Comparison of ENCODE assay signal across 8 cellular contexts in genomic region chr3:61530355-61530754, GRCh38. TPM values are rescaled to one million over a fixed set of nuclear protein-coding genes. Genes with fewer than 3 reads are reported as not detected.
DNase-seq lines count a peak whose midpoint lies in the region; ATAC-seq lines count a peak whose summit lies in the region.

No MANE protein-coding gene starts in this region.

- POLR2A ChIA-PET in activated CD4-positive, alpha-beta memory T cell treated with anti-CD3 and anti-CD28 coated beads for 36 hours (lab: Charles Lee) = no interaction called here

- H3K27me3 ChIP-seq in aorta (ENCODE audit: control insufficient read depth in 1 of 2, insufficient read depth in 2 of 2, low read length in 1 of 2) = no peaks in the 10 kb centered on the region

- no peaks in the 10 kb centered on the region for H3K36me3 Mint-ChIP-seq in activated CD4-positive, alpha-beta memory T cell treated with anti-CD3 and anti-CD28 coated beads for 36 hours

- H3K4me1 ChIP-seq in aorta (ENCODE audit: control insufficient read depth in 1 of 2, insufficient read depth in 2 of 2, low read length in 2 of 2) = no peaks in the 10 kb centered on the region

- 19 to 25% methylated on average over 1 of the region's 1 CpG for WGBS in aorta, 2 donors

- in situ Hi-C loops in Caki2 (cut with HindIII; ENCODE audit: low pct_unique_long_range_greater_than_20kb, low sequenced_read_pairs) = no loop called here

- H3K27me3 Mint-ChIP-seq in activated CD4-positive, alpha-beta memory T cell treated with anti-CD3 and anti-CD28 coated beads for 36 hours = no peaks in the 10 kb centered on the region

- DNase-seq in Caki2 (ENCODE audit: low read depth) (peak; percentile 11), HT-29 (ENCODE audit: low spot score) (peak; percentile 22), SW480 (ENCODE audit: low spot score) (peak; percentile 37), left kidney (ENCODE audit: low read depth, low spot score) (peak; percentile 83), aorta (no peak)
- DNase-seq in activated CD4-positive, alpha-beta memory T cell treated with anti-CD3 and anti-CD28 coated beads for 36 hours = no peak

- H3K27ac Mint-ChIP-seq in activated CD4-positive, alpha-beta memory T cell treated with anti-CD3 and anti-CD28 coated beads for 36 hours = no peak overlapping the region

- H3K36me3 ChIP-seq in aorta (ENCODE audit: control insufficient read depth in 1 of 2, insufficient read depth in 2 of 2, low read length in 1 of 2) = no peaks in the 10 kb centered on the region

- intact Hi-C loops in activated CD4-positive, alpha-beta memory T cell treated with anti-CD3 and anti-CD28 coated beads for 36 hours (cut with micrococcal nuclease) = no loop called here
- intact Hi-C loops in aorta (cut with DNase I) = no loop called here

- CTCF ChIA-PET in activated CD4-positive, alpha-beta memory T cell treated with anti-CD3 and anti-CD28 coated beads for 36 hours (lab: Charles Lee) = interaction anchor here (1.8 kb wide), 1 partner anchor 148 kb away, joined by 6 read pairs; no protein-coding TSS in a partner anchor

- H3K4me1 Mint-ChIP-seq in activated CD4-positive, alpha-beta memory T cell treated with anti-CD3 and anti-CD28 coated beads for 36 hours (ENCODE audit: low read depth) = no peaks in the 10 kb centered on the region

- H3K9me3 Mint-ChIP-seq in activated CD4-positive, alpha-beta memory T cell treated with anti-CD3 and anti-CD28 coated beads for 36 hours = no peaks in the 10 kb centered on the region

- no peak for ATAC-seq in aorta (ENCODE audit: low FRiP score)
- no peak for ATAC-seq in GM18511 (IDR thresholded peaks at IDR 0.05; ENCODE audit: unreplicated experiment)
- no peak for ATAC-seq in GM21447 (IDR thresholded peaks at IDR 0.05; ENCODE audit: unreplicated experiment)

- no peak overlapping the region for H3K27ac ChIP-seq in aorta (ENCODE audit: low read depth in 1 of 2, low read length in 2 of 2)

- no peaks in the 10 kb centered on the region for H3K9me3 ChIP-seq in aorta (ENCODE audit: control insufficient read depth, low read length)

- no peak overlapping the region for H3K4me3 ChIP-seq in aorta (ENCODE audit: low read length in 2 of 2)

- no peak overlapping the region for H3K4me3 Mint-ChIP-seq in activated CD4-positive, alpha-beta memory T cell treated with anti-CD3 and anti-CD28 coated beads for 36 hours

RNA-seq across cellular contexts. Expression of gene PTPRG, which starts 31.0 kb away (rescaled TPM):
- total RNA-seq in Caki2 (2014; rRNA removed; shearing (Covaris generic); ENCODE audit: low replicate concordance) = 7.4 and 9.4 TPM in 2 replicates
- total RNA-seq in HT-29 (2014; rRNA removed; shearing (Covaris generic)) = not detected in 2 replicates
- total RNA-seq in activated CD4-positive, alpha-beta memory T cell treated with anti-CD3 and anti-CD28 coated beads for 36 hours = under 1 TPM in 1 of 2 experiments, not detected in 1; 0.10 TPM
- 100 to 1,000 TPM in 1 of 2 donors, 10 to 100 TPM in 1; 85.0 to 150 TPM for total RNA-seq in aorta
- 10 to 100 TPM in 1 of 2 donors, 1 to 10 TPM in 1; 5.3 to 19.8 TPM for polyA plus RNA-seq in aorta

Comparison
In these comparisons a context has a peak if more than half of its experiments do, and no peak if none do; other contexts are left out.
1. DNase-seq: peak in Caki2 (single experiment), HT-29 (single experiment), SW480 (single experiment) and left kidney (single experiment); none in activated CD4-positive, alpha-beta memory T cell treated with anti-CD3 and anti-CD28 coated beads for 36 hours (single experiment) and aorta (0 of 2).